In genomic region chr6:70842541-70842940, GRCh38 we compare ENCODE assay signal across 1 cellular context.
TF ChIP-seq lines count a peak whose summit lies in the region.

No MANE protein-coding gene starts in this region.

TF ChIP-seq in GM23338, 12 proteins besides CTCF, POLR2A, EP300 and RAD21 (continued from another document):
- no peak for TF ChIP-seq ZNF462 (CRISPR knock-in tag; IDR thresholded peaks at IDR 0.05)
- no peak for TF ChIP-seq CREB1 (CRISPR knock-in tag; IDR thresholded peaks at IDR 0.05; ENCODE audit: low read depth)
- no peak for TF ChIP-seq ETS1 (IDR thresholded peaks at IDR 0.05)
